ENCODE assay signal across 8 cellular contexts in the genomic region with DNA sequence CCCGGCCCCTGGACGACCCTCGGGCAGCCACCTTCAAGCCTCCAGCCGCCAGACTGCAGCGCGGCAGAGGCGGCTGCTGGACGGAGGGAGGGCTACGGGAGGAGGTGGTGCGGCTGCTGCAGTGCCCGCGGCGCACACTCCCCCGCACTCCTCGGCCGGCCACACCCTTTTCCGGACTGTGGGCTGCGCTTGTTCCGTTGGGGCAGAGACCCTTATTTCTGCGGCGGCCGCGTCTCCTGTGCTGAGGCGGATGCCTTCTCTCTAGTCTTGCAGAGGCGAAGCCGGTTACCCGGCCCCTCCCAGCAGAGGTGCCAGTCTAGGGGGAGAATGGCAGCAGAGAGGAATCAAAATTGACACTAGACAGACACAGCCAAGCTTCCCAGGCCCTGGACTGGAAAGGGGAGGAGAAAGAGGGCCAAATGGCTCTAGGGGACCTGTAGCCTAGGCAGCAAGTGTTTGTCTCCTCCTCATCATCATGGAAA. TPM values are rescaled to one million over a fixed set of nuclear protein-coding genes. Genes with fewer than 3 reads are reported as not detected.
DNase-seq lines count a peak whose midpoint lies in the region; TF ChIP-seq lines count a peak whose summit lies in the region.

No MANE protein-coding gene starts in this region.

- WGBS in esophagus squamous epithelium, 2 donors, result 0% methylated on average over 10 to 11 of the region's 27 CpGs
- 0 to 1% methylated on average over 17 to 27 of the region's 27 CpGs for WGBS in testis, 2 donors

- no peaks in the 10 kb centered on the region for H3K9me2 ChIP-seq in DOHH2 (replicated peaks; ENCODE audit: control insufficient read depth, low read length)
- H3K9me2 ChIP-seq in OCI-LY7 (ENCODE audit: insufficient read depth, low read length), result no peaks in the 10 kb centered on the region

- CTCF ChIA-PET in OCI-LY7 (lab: Charles Lee; ENCODE audit: unreplicated experiment), result no interaction called here

- peak overlapping the region; percentile 98 for H3K27ac Mint-ChIP-seq in activated T-cell treated with anti-CD3 and anti-CD28 coated beads, Interleukin-2, amount 50 U/mL, for 24 hours
- H3K27ac Mint-ChIP-seq in nephron, result peak overlapping the region; percentile 81 to 90 (median 87)

- H3K4me3 ChIP-seq in DOHH2 (ENCODE audit: low read length) (peak overlapping the region; percentile 90), OCI-LY7 (ENCODE audit: low read depth, low read length, poor library complexity, severe bottlenecking) (peak overlapping the region; percentile 83), esophagus squamous epithelium (peak overlapping the region; percentile 51 to 97 (median 83)), testis (peak overlapping the region; percentile 77)

- peaks cover 25% of the 10 kb centered on the region for H3F3A ChIP-seq in DOHH2 (ENCODE audit: control insufficient read depth, insufficient read depth)

- H3K9me3 ChIP-seq in DOHH2 (ENCODE audit: control insufficient read depth, insufficient read depth, low read length) (peaks cover 5% of the 10 kb centered on the region; the same call in 1 of the 2 replicates), OCI-LY7 (ENCODE audit: low read length) (0 out of 2 replicates have a peak, but pooled peaks cover 10% of the 10 kb centered on the region), esophagus squamous epithelium (no peaks in the 10 kb centered on the region), testis (no peaks in the 10 kb centered on the region)

- H2AFZ ChIP-seq in OCI-LY7 (ENCODE audit: low read length), result no peak overlapping the region

- H4K20me1 ChIP-seq in DOHH2 (ENCODE audit: control insufficient read depth, insufficient read depth, low read depth, low read length), result no peaks in the 10 kb centered on the region
- no peaks in the 10 kb centered on the region for H4K20me1 ChIP-seq in OCI-LY7 (ENCODE audit: insufficient read depth, low read length)

- TF ChIP-seq POLR2A in esophagus squamous epithelium (IDR thresholded peaks at IDR 0.05) (peak in 2 of 4 donors; percentile 58 to 68), testis (IDR thresholded peaks at IDR 0.05) (no peak)

- H3K4me1 Mint-ChIP-seq in activated T-cell treated with anti-CD3 and anti-CD28 coated beads, Interleukin-2, amount 50 U/mL, for 24 hours (ENCODE audit: low read depth), result peaks cover 65% of the 10 kb centered on the region
- H3K4me1 Mint-ChIP-seq in nephron, result peaks cover 44% of the 10 kb centered on the region

- H3K79me2 ChIP-seq in DOHH2 (ENCODE audit: control insufficient read depth, low read length) (peaks cover 36% of the 10 kb centered on the region), OCI-LY7 (ENCODE audit: insufficient read depth, low read depth, low read length) (peaks cover 18% of the 10 kb centered on the region; the same call in 1 of the 2 replicates)

- peak overlapping the region; percentile 91 for H3K4me3 Mint-ChIP-seq in activated T-cell treated with anti-CD3 and anti-CD28 coated beads, Interleukin-2, amount 50 U/mL, for 24 hours
- H3K4me3 Mint-ChIP-seq in nephron, result peak overlapping the region; percentile 92 to 97 (median 95)

- H3K36me3 ChIP-seq in DOHH2 (ENCODE audit: control insufficient read depth, low read length) (peaks cover 41% of the 10 kb centered on the region), OCI-LY7 (ENCODE audit: insufficient read depth, low read length) (peaks cover 43% of the 10 kb centered on the region), esophagus squamous epithelium (peaks cover 20 to 42% (median 25%) of the 10 kb centered on the region in 3 donors), testis (ENCODE audit: low read depth, missing control alignments) (no peaks in the 10 kb centered on the region)

- H3K27me3 ChIP-seq in DOHH2 (ENCODE audit: control insufficient read depth, low read length) (no peaks in the 10 kb centered on the region), esophagus squamous epithelium (no peaks in the 10 kb centered on the region), testis (no peaks in the 10 kb centered on the region)

- intact Hi-C loops in OCI-LY7 (cut with micrococcal nuclease; ENCODE audit: unreplicated experiment) (loop anchor here (5.0 kb wide), 1 partner anchor 318 kb away; a partner anchor contains a TSS), esophagus squamous epithelium (cut with DNase I) (loop anchor here (5.0 kb wide), 1 partner anchor 58 kb away; a partner anchor contains a TSS), testis (cut with DNase I; ENCODE audit: low total_unique reads) (loop anchor here (5.0 kb wide), 1 partner anchor 33 kb away; no protein-coding TSS in a partner anchor)

- H3K9me3 Mint-ChIP-seq in activated T-cell treated with anti-CD3 and anti-CD28 coated beads, Interleukin-2, amount 50 U/mL, for 24 hours, result no peaks in the 10 kb centered on the region
- H3K9me3 Mint-ChIP-seq in nephron, result no peaks in the 10 kb centered on the region

- DNase-seq in HCEC 1CT (peak; percentile 26), OCI-LY7 (ENCODE audit: low spot score) (peak; percentile 85), esophagus squamous epithelium (lab: John Stamatoyannopoulos, UW) (no peak), testis (peak; percentile 73), inferior parietal cortex (ENCODE audit: extremely low spot score) (no peak)
- peak; percentile 77 for DNase-seq in activated T-cell treated with anti-CD3 and anti-CD28 coated beads, Interleukin-2, amount 50 U/mL, for 24 hours

- H3K36me3 Mint-ChIP-seq in activated T-cell treated with anti-CD3 and anti-CD28 coated beads, Interleukin-2, amount 50 U/mL, for 24 hours (ENCODE audit: low read depth), result peaks cover 63% of the 10 kb centered on the region
- peaks cover 37% of the 10 kb centered on the region for H3K36me3 Mint-ChIP-seq in nephron (ENCODE audit: low read depth)

- no peaks in the 10 kb centered on the region for H3K27me3 Mint-ChIP-seq in activated T-cell treated with anti-CD3 and anti-CD28 coated beads, Interleukin-2, amount 50 U/mL, for 24 hours
- no peaks in the 10 kb centered on the region for H3K27me3 Mint-ChIP-seq in nephron (ENCODE audit: low read depth)

- POLR2A ChIA-PET in OCI-LY7 (lab: Charles Lee), result interaction anchor here (0.6 to 3.8 kb wide), 7 partner anchors 10 to 115 kb away, joined by 3 to 32 read pairs (median 4); a partner anchor contains a TSS

- peak overlapping the region; percentile 85 for H3K4me2 ChIP-seq in DOHH2 (ENCODE audit: low read length)
- H3K4me2 ChIP-seq in OCI-LY7 (ENCODE audit: low read length), result peak overlapping the region; percentile 86

- peak overlapping the region; percentile 53 for H3K27ac ChIP-seq in DOHH2 (ENCODE audit: low read depth, low read length)
- peak overlapping the region; percentile 62 for H3K27ac ChIP-seq in OCI-LY7 (ENCODE audit: low read depth, low read length, poor library complexity, severe bottlenecking)
- peak overlapping the region; percentile 85 to 98 (median 96) for H3K27ac ChIP-seq in esophagus squamous epithelium
- H3K27ac ChIP-seq in testis, result peak overlapping the region; percentile 80 to 88

- BruUV-seq in OCI-LY7 (replicated peaks; lab: Mats Ljungman, UMichigan), result no TSS peak

- H3K4me1 ChIP-seq in DOHH2 (ENCODE audit: control insufficient read depth, low read length) (peaks cover 47% of the 10 kb centered on the region), OCI-LY7 (ENCODE audit: insufficient read depth, low read length, poor library complexity, severe bottlenecking) (peaks cover 43% of the 10 kb centered on the region), esophagus squamous epithelium (peaks cover 23 to 60% (median 30%) of the 10 kb centered on the region in 3 donors), testis (peaks cover 26% of the 10 kb centered on the region)

- TF ChIP-seq CTCF in DOHH2 (IDR thresholded peaks at IDR 0.05; ENCODE audit: low read depth, low read length, poor library complexity, severe bottlenecking), result no peak
- TF ChIP-seq CTCF in OCI-LY7 (conservative IDR thresholded peaks at IDR 0.05; ENCODE audit: low read length), result no peak
- TF ChIP-seq CTCF in esophagus squamous epithelium (IDR thresholded peaks at IDR 0.05), result no peak
- TF ChIP-seq CTCF in nephron (IDR thresholded peaks at IDR 0.05; ENCODE audit: unreplicated experiment in 3 of 3), result no peak
- TF ChIP-seq CTCF in testis (IDR thresholded peaks at IDR 0.05), result no peak

RNA-seq across cellular contexts. Expression of a gene that starts 1.2 kb away (rescaled TPM):
- 74.6 and 85.9 TPM in 2 replicates for total RNA-seq in OCI-LY7 (2014; rRNA removed; shearing (Covaris generic))
- total RNA-seq in OCI-LY7 (2022) (108 and 112 TPM in 2 replicates), esophagus squamous epithelium (10 to 100 TPM; 42.6 to 70.8 (median 62.5) TPM), testis (10 to 100 TPM; 72.0 to 99.8 TPM)
- 50.8 TPM for polyA plus RNA-seq in testis (ENCODE audit: insufficient read depth, low read depth, low replicate concordance)

RNA-seq across cellular contexts. Expression of a gene that starts 11.2 kb away (rescaled TPM):
- total RNA-seq in OCI-LY7 (2014; rRNA removed; shearing (Covaris generic)), result 11.9 and 12.6 TPM in 2 replicates
- total RNA-seq in OCI-LY7 (2022), result 15.8 and 16.5 TPM in 2 replicates
- 1 to 10 TPM; 1.5 to 3.8 (median 2.3) TPM for total RNA-seq in esophagus squamous epithelium
- total RNA-seq in testis, result 10 to 100 TPM; 16.2 to 20.6 TPM
- 12.4 TPM for polyA plus RNA-seq in testis (ENCODE audit: insufficient read depth, low read depth, low replicate concordance)

RNA-seq across cellular contexts. Expression of a gene that starts 12.8 kb away (rescaled TPM):
- 4,534 and 5,932 TPM in 2 replicates for total RNA-seq in OCI-LY7 (2014; rRNA removed; shearing (Covaris generic))
- 4,745 and 4,976 TPM in 2 replicates for total RNA-seq in OCI-LY7 (2022)
- 1,000 to 10,000 TPM in 3 of 4 donors, 100 to 1,000 TPM in 1; 966 to 4,641 (median 3,066) TPM for total RNA-seq in esophagus squamous epithelium
- total RNA-seq in testis, result 1,000 to 10,000 TPM; 1,066 to 1,985 TPM
- 2,323 TPM for polyA plus RNA-seq in testis (ENCODE audit: insufficient read depth, low read depth, low replicate concordance)

RNA-seq across cellular contexts. Expression of a gene that starts 23.1 kb away (rescaled TPM):
- 56.6 and 105 TPM in 2 replicates for total RNA-seq in OCI-LY7 (2014; rRNA removed; shearing (Covaris generic))
- total RNA-seq in OCI-LY7 (2022) (62.6 and 77.6 TPM in 2 replicates), esophagus squamous epithelium (10 to 100 TPM; 26.3 to 51.0 (median 37.8) TPM), testis (100 to 1,000 TPM; 229 to 428 TPM)
- 480 TPM for polyA plus RNA-seq in testis (ENCODE audit: insufficient read depth, low read depth, low replicate concordance)

RNA-seq across cellular contexts. Expression of a gene that starts 24.9 kb away (rescaled TPM):
- total RNA-seq in OCI-LY7 (2014; rRNA removed; shearing (Covaris generic)), result 358 and 437 TPM in 2 replicates
- total RNA-seq in OCI-LY7 (2022) (280 and 289 TPM in 2 replicates), esophagus squamous epithelium (100 to 1,000 TPM in 3 of 4 donors, 10 to 100 TPM in 1; 89.3 to 206 (median 176) TPM), testis (10 to 100 TPM; 61.0 to 81.4 TPM)
- polyA plus RNA-seq in testis (ENCODE audit: insufficient read depth, low read depth, low replicate concordance), result 190 TPM

Comparison
In these comparisons a context has a peak if more than half of its experiments do, and no peak if none do; other contexts are left out.
1. DNase-seq: peak in HCEC 1CT (single experiment), OCI-LY7 (single experiment), activated T-cell treated with anti-CD3 and anti-CD28 coated beads, Interleukin-2, amount 50 U/mL, for 24 hours (single experiment) and testis (single experiment); none in esophagus squamous epithelium (single experiment) and inferior parietal cortex (single experiment).
2. Peak in every context shown above with its lines, with median percentiles within 50 percentile points of each other: H3K27ac ChIP-seq and H3K4me3 ChIP-seq.